In the genomic region with DNA sequence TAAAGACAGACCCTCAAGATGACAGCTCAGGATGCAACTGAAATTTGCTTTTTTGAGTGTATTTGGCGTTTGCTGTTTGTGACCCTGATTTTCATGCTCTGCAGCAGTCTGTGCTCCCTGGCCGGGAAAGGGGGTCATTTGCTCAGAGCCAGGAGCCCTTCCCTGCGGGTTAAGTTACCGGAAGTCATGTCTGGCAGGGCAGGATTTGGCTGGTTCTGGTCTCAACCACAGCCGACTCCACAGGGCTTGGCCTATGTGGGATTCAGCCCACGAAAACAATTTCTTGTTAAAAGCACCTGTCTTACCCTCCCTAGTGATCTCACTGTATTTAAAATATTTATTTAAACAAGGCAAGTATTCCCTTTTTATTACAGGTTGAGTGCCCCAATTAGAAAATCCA, we compare ENCODE assay signal across 2 cellular contexts.
TF ChIP-seq lines count a peak whose summit lies in the region.

No MANE protein-coding gene starts in this region.

TF ChIP-seq in HepG2, 621 proteins besides CTCF, POLR2A, EP300 and RAD21 (continues in another document):
- TF ChIP-seq, protein P1, sequence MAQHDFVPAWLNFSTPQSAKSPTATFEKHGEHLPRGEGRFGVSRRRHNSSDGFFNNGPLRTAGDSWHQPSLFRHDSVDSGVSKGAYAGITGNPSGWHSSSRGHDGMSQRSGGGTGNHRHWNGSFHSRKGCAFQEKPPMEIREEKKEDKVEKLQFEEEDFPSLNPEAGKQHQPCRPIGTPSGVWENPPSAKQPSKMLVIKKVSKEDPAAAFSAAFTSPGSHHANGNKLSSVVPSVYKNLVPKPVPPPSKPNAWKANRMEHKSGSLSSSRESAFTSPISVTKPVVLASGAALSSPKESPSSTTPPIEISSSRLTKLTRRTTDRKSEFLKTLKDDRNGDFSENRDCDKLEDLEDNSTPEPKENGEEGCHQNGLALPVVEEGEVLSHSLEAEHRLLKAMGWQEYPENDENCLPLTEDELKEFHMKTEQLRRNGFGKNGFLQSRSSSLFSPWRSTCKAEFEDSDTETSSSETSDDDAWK (CRISPR knock-in tag; IDR thresholded peaks at IDR 0.05), result no peak
- TF ChIP-seq RXRA (CRISPR knock-in tag; IDR thresholded peaks at IDR 0.05) (no peak), NR3C1 (CRISPR knock-in tag; IDR thresholded peaks at IDR 0.05) (no peak), ELF4 (CRISPR knock-in tag; IDR thresholded peaks at IDR 0.05; ENCODE audit: borderline replicate concordance) (no peak), ZBTB42 (CRISPR knock-in tag; IDR thresholded peaks at IDR 0.05) (no peak), ZNF367 (CRISPR knock-in tag; IDR thresholded peaks at IDR 0.05; ENCODE audit: borderline replicate concordance) (no peak), ATF1 (CRISPR knock-in tag; IDR thresholded peaks at IDR 0.05) (no peak), HNF4G (IDR thresholded peaks at IDR 0.05; ENCODE audit: borderline replicate concordance, low read depth, low read length) (no peak), HNF4G (CRISPR knock-in tag; IDR thresholded peaks at IDR 0.05; ENCODE audit: borderline replicate concordance, low read depth) (no peak), WIZ (CRISPR knock-in tag; IDR thresholded peaks at IDR 0.05) (no peak)
- TF ChIP-seq, protein P2, sequence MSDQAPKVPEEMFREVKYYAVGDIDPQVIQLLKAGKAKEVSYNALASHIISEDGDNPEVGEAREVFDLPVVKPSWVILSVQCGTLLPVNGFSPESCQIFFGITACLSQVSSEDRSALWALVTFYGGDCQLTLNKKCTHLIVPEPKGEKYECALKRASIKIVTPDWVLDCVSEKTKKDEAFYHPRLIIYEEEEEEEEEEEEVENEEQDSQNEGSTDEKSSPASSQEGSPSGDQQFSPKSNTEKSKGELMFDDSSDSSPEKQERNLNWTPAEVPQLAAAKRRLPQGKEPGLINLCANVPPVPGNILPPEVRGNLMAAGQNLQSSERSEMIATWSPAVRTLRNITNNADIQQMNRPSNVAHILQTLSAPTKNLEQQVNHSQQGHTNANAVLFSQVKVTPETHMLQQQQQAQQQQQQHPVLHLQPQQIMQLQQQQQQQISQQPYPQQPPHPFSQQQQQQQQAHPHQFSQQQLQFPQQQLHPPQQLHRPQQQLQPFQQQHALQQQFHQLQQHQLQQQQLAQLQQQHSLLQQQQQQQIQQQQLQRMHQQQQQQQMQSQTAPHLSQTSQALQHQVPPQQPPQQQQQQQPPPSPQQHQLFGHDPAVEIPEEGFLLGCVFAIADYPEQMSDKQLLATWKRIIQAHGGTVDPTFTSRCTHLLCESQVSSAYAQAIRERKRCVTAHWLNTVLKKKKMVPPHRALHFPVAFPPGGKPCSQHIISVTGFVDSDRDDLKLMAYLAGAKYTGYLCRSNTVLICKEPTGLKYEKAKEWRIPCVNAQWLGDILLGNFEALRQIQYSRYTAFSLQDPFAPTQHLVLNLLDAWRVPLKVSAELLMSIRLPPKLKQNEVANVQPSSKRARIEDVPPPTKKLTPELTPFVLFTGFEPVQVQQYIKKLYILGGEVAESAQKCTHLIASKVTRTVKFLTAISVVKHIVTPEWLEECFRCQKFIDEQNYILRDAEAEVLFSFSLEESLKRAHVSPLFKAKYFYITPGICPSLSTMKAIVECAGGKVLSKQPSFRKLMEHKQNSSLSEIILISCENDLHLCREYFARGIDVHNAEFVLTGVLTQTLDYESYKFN (CRISPR knock-in tag; conservative IDR thresholded peaks at IDR 0.05), result no peak
- TF ChIP-seq, protein P3, sequence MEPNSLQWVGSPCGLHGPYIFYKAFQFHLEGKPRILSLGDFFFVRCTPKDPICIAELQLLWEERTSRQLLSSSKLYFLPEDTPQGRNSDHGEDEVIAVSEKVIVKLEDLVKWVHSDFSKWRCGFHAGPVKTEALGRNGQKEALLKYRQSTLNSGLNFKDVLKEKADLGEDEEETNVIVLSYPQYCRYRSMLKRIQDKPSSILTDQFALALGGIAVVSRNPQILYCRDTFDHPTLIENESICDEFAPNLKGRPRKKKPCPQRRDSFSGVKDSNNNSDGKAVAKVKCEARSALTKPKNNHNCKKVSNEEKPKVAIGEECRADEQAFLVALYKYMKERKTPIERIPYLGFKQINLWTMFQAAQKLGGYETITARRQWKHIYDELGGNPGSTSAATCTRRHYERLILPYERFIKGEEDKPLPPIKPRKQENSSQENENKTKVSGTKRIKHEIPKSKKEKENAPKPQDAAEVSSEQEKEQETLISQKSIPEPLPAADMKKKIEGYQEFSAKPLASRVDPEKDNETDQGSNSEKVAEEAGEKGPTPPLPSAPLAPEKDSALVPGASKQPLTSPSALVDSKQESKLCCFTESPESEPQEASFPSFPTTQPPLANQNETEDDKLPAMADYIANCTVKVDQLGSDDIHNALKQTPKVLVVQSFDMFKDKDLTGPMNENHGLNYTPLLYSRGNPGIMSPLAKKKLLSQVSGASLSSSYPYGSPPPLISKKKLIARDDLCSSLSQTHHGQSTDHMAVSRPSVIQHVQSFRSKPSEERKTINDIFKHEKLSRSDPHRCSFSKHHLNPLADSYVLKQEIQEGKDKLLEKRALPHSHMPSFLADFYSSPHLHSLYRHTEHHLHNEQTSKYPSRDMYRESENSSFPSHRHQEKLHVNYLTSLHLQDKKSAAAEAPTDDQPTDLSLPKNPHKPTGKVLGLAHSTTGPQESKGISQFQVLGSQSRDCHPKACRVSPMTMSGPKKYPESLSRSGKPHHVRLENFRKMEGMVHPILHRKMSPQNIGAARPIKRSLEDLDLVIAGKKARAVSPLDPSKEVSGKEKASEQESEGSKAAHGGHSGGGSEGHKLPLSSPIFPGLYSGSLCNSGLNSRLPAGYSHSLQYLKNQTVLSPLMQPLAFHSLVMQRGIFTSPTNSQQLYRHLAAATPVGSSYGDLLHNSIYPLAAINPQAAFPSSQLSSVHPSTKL (CRISPR knock-in tag; IDR thresholded peaks at IDR 0.05), result no peak
- TF ChIP-seq, protein P4, sequence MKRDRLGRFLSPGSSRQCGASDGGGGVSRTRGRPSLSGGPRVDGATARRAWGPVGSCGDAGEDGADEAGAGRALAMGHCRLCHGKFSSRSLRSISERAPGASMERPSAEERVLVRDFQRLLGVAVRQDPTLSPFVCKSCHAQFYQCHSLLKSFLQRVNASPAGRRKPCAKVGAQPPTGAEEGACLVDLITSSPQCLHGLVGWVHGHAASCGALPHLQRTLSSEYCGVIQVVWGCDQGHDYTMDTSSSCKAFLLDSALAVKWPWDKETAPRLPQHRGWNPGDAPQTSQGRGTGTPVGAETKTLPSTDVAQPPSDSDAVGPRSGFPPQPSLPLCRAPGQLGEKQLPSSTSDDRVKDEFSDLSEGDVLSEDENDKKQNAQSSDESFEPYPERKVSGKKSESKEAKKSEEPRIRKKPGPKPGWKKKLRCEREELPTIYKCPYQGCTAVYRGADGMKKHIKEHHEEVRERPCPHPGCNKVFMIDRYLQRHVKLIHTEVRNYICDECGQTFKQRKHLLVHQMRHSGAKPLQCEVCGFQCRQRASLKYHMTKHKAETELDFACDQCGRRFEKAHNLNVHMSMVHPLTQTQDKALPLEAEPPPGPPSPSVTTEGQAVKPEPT (CRISPR knock-in tag; IDR thresholded peaks at IDR 0.05; ENCODE audit: low read depth), result no peak
- TF ChIP-seq, protein P5, sequence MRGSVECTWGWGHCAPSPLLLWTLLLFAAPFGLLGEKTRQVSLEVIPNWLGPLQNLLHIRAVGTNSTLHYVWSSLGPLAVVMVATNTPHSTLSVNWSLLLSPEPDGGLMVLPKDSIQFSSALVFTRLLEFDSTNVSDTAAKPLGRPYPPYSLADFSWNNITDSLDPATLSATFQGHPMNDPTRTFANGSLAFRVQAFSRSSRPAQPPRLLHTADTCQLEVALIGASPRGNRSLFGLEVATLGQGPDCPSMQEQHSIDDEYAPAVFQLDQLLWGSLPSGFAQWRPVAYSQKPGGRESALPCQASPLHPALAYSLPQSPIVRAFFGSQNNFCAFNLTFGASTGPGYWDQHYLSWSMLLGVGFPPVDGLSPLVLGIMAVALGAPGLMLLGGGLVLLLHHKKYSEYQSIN (CRISPR knock-in tag; IDR thresholded peaks at IDR 0.05; ENCODE audit: borderline replicate concordance), result no peak

TF ChIP-seq in SK-N-SH, 30 proteins besides CTCF, POLR2A, EP300 and RAD21:
- TF ChIP-seq SMC3 (IDR thresholded peaks at IDR 0.05; ENCODE audit: low read depth, low read length), result no peak
- no peak for TF ChIP-seq FOSL2 (IDR thresholded peaks at IDR 0.05; ENCODE audit: borderline replicate concordance, low read depth)
- TF ChIP-seq, protein P6, sequence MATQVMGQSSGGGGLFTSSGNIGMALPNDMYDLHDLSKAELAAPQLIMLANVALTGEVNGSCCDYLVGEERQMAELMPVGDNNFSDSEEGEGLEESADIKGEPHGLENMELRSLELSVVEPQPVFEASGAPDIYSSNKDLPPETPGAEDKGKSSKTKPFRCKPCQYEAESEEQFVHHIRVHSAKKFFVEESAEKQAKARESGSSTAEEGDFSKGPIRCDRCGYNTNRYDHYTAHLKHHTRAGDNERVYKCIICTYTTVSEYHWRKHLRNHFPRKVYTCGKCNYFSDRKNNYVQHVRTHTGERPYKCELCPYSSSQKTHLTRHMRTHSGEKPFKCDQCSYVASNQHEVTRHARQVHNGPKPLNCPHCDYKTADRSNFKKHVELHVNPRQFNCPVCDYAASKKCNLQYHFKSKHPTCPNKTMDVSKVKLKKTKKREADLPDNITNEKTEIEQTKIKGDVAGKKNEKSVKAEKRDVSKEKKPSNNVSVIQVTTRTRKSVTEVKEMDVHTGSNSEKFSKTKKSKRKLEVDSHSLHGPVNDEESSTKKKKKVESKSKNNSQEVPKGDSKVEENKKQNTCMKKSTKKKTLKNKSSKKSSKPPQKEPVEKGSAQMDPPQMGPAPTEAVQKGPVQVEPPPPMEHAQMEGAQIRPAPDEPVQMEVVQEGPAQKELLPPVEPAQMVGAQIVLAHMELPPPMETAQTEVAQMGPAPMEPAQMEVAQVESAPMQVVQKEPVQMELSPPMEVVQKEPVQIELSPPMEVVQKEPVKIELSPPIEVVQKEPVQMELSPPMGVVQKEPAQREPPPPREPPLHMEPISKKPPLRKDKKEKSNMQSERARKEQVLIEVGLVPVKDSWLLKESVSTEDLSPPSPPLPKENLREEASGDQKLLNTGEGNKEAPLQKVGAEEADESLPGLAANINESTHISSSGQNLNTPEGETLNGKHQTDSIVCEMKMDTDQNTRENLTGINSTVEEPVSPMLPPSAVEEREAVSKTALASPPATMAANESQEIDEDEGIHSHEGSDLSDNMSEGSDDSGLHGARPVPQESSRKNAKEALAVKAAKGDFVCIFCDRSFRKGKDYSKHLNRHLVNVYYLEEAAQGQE (IDR thresholded peaks at IDR 0.05; ENCODE audit: low read depth, low read length), result no peak
- TF ChIP-seq TEAD4 (IDR thresholded peaks at IDR 0.05; ENCODE audit: borderline replicate concordance, insufficient read depth), result no peak
- no peak for TF ChIP-seq RCOR1 (IDR thresholded peaks at IDR 0.05; ENCODE audit: low read length)
- TF ChIP-seq JUND (IDR thresholded peaks at IDR 0.05), result no peak
- no peak for TF ChIP-seq YY1 (IDR thresholded peaks at IDR 0.05; ENCODE audit: low read depth)
- TF ChIP-seq FOXJ3 (CRISPR knock-in tag; IDR thresholded peaks at IDR 0.05), result no peak
- TF ChIP-seq, protein P7, sequence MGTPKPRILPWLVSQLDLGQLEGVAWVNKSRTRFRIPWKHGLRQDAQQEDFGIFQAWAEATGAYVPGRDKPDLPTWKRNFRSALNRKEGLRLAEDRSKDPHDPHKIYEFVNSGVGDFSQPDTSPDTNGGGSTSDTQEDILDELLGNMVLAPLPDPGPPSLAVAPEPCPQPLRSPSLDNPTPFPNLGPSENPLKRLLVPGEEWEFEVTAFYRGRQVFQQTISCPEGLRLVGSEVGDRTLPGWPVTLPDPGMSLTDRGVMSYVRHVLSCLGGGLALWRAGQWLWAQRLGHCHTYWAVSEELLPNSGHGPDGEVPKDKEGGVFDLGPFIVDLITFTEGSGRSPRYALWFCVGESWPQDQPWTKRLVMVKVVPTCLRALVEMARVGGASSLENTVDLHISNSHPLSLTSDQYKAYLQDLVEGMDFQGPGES (IDR thresholded peaks at IDR 0.05; ENCODE audit: low read depth, low read length), result no peak
- TF ChIP-seq, protein P8, sequence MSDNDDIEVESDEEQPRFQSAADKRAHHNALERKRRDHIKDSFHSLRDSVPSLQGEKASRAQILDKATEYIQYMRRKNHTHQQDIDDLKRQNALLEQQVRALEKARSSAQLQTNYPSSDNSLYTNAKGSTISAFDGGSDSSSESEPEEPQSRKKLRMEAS (IDR thresholded peaks at IDR 0.05; ENCODE audit: low read depth), result no peak
TF ChIP-seq in SK-N-SH: peak in this region for 0.
